Comparison of ENCODE assay signal across 17 cellular contexts in the genomic region with DNA sequence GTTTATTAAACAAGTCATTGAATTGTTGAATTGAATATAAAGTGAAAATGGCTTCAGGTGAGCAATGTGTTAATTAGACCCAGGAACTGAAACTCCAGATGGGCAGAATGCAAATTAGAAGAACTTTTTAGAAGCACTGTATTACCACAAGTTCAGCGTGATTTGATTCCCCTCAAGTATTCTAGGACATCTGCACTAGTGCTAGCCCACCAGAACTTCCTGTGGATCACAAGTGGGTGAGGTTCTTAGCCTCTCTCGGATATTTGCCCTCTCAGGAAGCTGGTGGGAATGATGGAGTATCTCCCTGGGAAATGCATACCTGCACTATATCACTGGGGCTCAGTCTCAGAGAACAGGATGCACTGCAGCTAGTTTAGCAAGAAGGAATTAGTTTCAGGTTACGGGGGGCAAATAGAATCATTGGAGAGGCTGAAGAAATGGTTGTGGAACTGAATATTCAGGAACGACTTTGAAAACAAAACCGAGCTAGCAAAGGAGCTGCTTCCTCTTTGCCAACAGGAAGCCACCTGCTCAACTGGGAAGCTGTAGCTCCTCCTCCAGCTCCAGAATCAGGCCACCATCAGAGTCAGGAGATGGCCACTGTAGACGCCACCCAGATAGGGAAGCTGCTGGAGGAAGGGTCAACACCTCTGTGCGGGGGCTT.
DNase-seq lines count a peak whose midpoint lies in the region; ATAC-seq, FAIRE-seq and TF ChIP-seq lines count a peak whose summit lies in the region.
"Had no signal": no experiment of that assay in that cellular context is flagged by ENCODE, and none has a peak within 500 bp of the region (broad histone marks: within the 10 kb centered on the region; RNA-seq: fewer than 3 reads in every experiment).

No MANE protein-coding gene starts in this region.

- H3K4me3 ChIP-seq in SU-DHL-6 (ENCODE audit: insufficient read depth, low read length, poor library complexity, severe bottlenecking) (peak overlapping the region; percentile 4), upper lobe of left lung (no peak overlapping the region), right lobe of liver (no peak overlapping the region)
- H3K4me3 ChIP-seq: hepatocyte, left lung, stomach had no signal

- H3K36me3 ChIP-seq in SU-DHL-6 (ENCODE audit: low read length) (no peaks in the 10 kb centered on the region), upper lobe of left lung (no peaks in the 10 kb centered on the region), right lobe of liver (no peaks in the 10 kb centered on the region)
- H3K36me3 ChIP-seq: left lung, stomach had no signal

- no peaks in the 10 kb centered on the region for H3K79me2 ChIP-seq in SU-DHL-6 (ENCODE audit: insufficient read depth, low read length)
- H3K79me2 ChIP-seq: hepatocyte had no signal

- H3K9me3 ChIP-seq in SU-DHL-6 (ENCODE audit: insufficient read depth, low read length): no peaks in the 10 kb centered on the region; the same call in 1 of the 2 replicates
- H3K9me3 ChIP-seq in upper lobe of left lung: no peaks in the 10 kb centered on the region
- H3K9me3 ChIP-seq in right lobe of liver: no peaks in the 10 kb centered on the region
- H3K9me3 ChIP-seq: left lung, stomach had no signal

- H3K9me2 ChIP-seq in SU-DHL-6 (replicated peaks; ENCODE audit: insufficient read depth, low read length): no peaks in the 10 kb centered on the region

- intact Hi-C loops in right lobe of liver (cut with DNase I): no loop called here

- H3K4me1 ChIP-seq in upper lobe of left lung (no peaks in the 10 kb centered on the region), right lobe of liver (no peaks in the 10 kb centered on the region)
- H3K4me1 ChIP-seq: left lung, stomach had no signal

- H3K27ac ChIP-seq in SU-DHL-6 (ENCODE audit: low read depth, low read length) (peak overlapping the region; percentile 14), upper lobe of left lung (no peak overlapping the region), right lobe of liver (no peak overlapping the region)
- H3K27ac ChIP-seq: hepatocyte, left lung, stomach had no signal

- H3K9ac ChIP-seq in SU-DHL-6 (ENCODE audit: low read length): no peak overlapping the region

- DNase-seq in upper lobe of left lung: no peak
- no peak for DNase-seq in AG08395 (ENCODE audit: low spot score)
- DNase-seq in right lobe of liver: no peak
- DNase-seq in HTR-8/SVneo (ENCODE audit: insufficient read length, low spot score): no peak
- DNase-seq: activated T-cell treated with anti-CD3 and anti-CD28 coated beads, Interleukin-2, amount 50 U/mL, for 24 hours; HCEC 1CT; left lung; stimulated activated CD4-positive, alpha-beta T cell treated with anti-CD3 and anti-CD28 coated beads, Interleukin-4, amount 100 ng/mL, for 4 hours; stomach; SW 1271 had no signal

- no peak for TF ChIP-seq EP300 in upper lobe of left lung (IDR thresholded peaks at IDR 0.05)

- 45 to 48% methylated on average over 7 of the region's 7 CpGs for WGBS in upper lobe of left lung, 2 donors
- WGBS in right lobe of liver (ENCODE audit: insufficient coverage, low coverage, low lambda C conversion rate, missing lambda C conversion rate): 48% methylated on average over 5 of the region's 7 CpGs

- no peaks in the 10 kb centered on the region for H4K20me1 ChIP-seq in SU-DHL-6 (ENCODE audit: low read depth, low read length)

- H3K4me2 ChIP-seq in SU-DHL-6 (ENCODE audit: low read depth, low read length, poor library complexity, severe bottlenecking): peak overlapping the region; percentile 57
- H3K4me2 ChIP-seq: hepatocyte had no signal

- no peak for FAIRE-seq in HTR-8/SVneo (lab: Jason Lieb, UNC)

- H3K27me3 ChIP-seq in SU-DHL-6 (ENCODE audit: low read length): no peaks in the 10 kb centered on the region
- H3K27me3 ChIP-seq in upper lobe of left lung: no peaks in the 10 kb centered on the region
- no peaks in the 10 kb centered on the region for H3K27me3 ChIP-seq in right lobe of liver

- peak; percentile 77 for ATAC-seq in GM18498 (IDR thresholded peaks at IDR 0.05; ENCODE audit: unreplicated experiment)
- ATAC-seq in GM21360 (IDR thresholded peaks at IDR 0.05; ENCODE audit: unreplicated experiment): peak; percentile 51
- peak; percentile 60 for ATAC-seq in HG03159 (IDR thresholded peaks at IDR 0.05; ENCODE audit: unreplicated experiment)
- no peak for ATAC-seq in upper lobe of left lung (ENCODE audit: low FRiP score in 2 of 2)
- no peak for ATAC-seq in right lobe of liver
- ATAC-seq: esophagus mucosa, left lung, sciatic nerve had no signal

- TF ChIP-seq CTCF in SU-DHL-6 (IDR thresholded peaks at IDR 0.05; ENCODE audit: insufficient read depth, low read length, poor library complexity, severe bottlenecking): no peak
- no peak for TF ChIP-seq CTCF in upper lobe of left lung (IDR thresholded peaks at IDR 0.05)
- TF ChIP-seq CTCF in right lobe of liver (IDR thresholded peaks at IDR 0.05): no peak

- H3F3A ChIP-seq in SU-DHL-6 (ENCODE audit: insufficient read depth): 0 out of 2 replicates have a peak, but pooled peaks cover 7% of the 10 kb centered on the region

- TF ChIP-seq POLR2A in upper lobe of left lung (IDR thresholded peaks at IDR 0.05) (no peak), right lobe of liver (IDR thresholded peaks at IDR 0.05) (no peak)

- H2AFZ ChIP-seq in SU-DHL-6 (ENCODE audit: low read depth, low read length, severe bottlenecking): no peak overlapping the region
- H2AFZ ChIP-seq: hepatocyte had no signal

Comparison
In these comparisons a context has a peak if more than half of its experiments do, and no peak if none do; other contexts are left out.
1. ATAC-seq: peak in GM18498 (single experiment), GM21360 (single experiment) and HG03159 (single experiment); none in upper lobe of left lung (0 of 2) and right lobe of liver (0 of 4).